Comparison of ENCODE assay signal across 12 cellular contexts in the genomic region with DNA sequence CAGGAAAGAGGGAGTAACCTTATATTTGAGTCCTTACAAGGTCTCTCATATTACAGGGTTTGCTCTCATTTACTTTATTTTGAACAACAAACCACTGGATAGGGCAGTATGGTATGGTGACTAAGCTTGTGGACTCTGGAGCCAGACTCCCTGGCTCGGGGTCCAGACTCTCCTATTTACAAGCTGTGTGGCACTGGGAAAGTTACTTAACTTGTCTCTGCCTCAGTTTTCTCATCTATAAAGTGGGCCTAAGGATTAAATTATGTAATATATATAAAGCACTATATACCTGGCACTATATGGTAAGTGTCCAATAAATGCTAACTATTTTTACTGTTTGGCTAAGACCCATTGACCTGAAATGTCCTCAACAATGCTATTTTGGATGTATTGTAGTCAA. TPM values are rescaled to one million over a fixed set of nuclear protein-coding genes. Genes with fewer than 3 reads are reported as not detected.
A peak's percentile ranks its signal among the peaks of the same experiment; 100 is the strongest.
DNase-seq lines count a peak whose midpoint lies in the region; FAIRE-seq and TF ChIP-seq lines count a peak whose summit lies in the region.
"Had no signal": no experiment of that assay in that cellular context is flagged by ENCODE, and none has a peak within 500 bp of the region (broad histone marks: within the 10 kb centered on the region; RNA-seq: fewer than 3 reads in every experiment).

No MANE protein-coding gene starts in this region.

- peaks cover 0 to 3% of the 10 kb centered on the region in 2 experiments for H4K20me1 ChIP-seq in H1 (replicated peaks in 1 of 2; ENCODE audit: control insufficient read depth in 1 of 2, insufficient read depth in 2 of 2, low read length in 2 of 2)

- H3K79me1 ChIP-seq in H1 (ENCODE audit: low read depth, low read length), result no peaks in the 10 kb centered on the region

- no peak overlapping the region for H4K5ac ChIP-seq in H1 (ENCODE audit: insufficient read length, low read depth, low read length)

- no peak overlapping the region for H2BK20ac ChIP-seq in H1 (ENCODE audit: low read length)

- no peak overlapping the region for H3K9ac ChIP-seq in H1 (replicated peaks in 1 of 4; ENCODE audit: extremely low read depth in 1 of 4, low read depth in 3 of 4, low read length in 3 of 4)

- POLR2A ChIA-PET in H1 (lab: Charles Lee; ENCODE audit: partially characterized antibody), result interaction anchor here (1.2 to 1.4 kb wide), 3 partner anchors 11 to 37 kb away, joined by 3 read pairs; no protein-coding TSS in a partner anchor

- H3K56ac ChIP-seq in H1 (replicated peaks; ENCODE audit: insufficient read length, low read depth, low read length), result no peak overlapping the region

- TF ChIP-seq CTCF in H1 (IDR thresholded peaks at IDR 0.05; ENCODE audit: control extremely low read depth in 1 of 3, insufficient read depth in 1 of 3, low read depth in 1 of 3, low read length in 3 of 3), result no peak
- no peak for TF ChIP-seq CTCF in sigmoid colon (IDR thresholded peaks at IDR 0.05)

- H2BK120ac ChIP-seq in H1 (replicated peaks; ENCODE audit: low read depth, low read length), result no peak overlapping the region

- no peak for TF ChIP-seq RAD21 in H1 (IDR thresholded peaks at IDR 0.05 in 1 of 2, conservative IDR thresholded peaks at IDR 0.05 in 1 of 2; ENCODE audit: low read depth in 2 of 2, low read length in 2 of 2)

- DNase-seq in LHCN-M2 (ENCODE audit: low read depth) (peak; percentile 46), H1 (ENCODE audit: low read depth in 1 of 2, low spot score in 2 of 2) (no peak), sigmoid colon (no peak), NCI-H345 (lab: John Stamatoyannopoulos, UW) (no peak), OCI-M2 (lab: John Stamatoyannopoulos, UW; ENCODE audit: unreplicated experiment) (no peak)
- DNase-seq: activated T-cell treated with anti-CD3 and anti-CD28 coated beads for 4 hours, aorta, lower lobe of right lung, NCI-H1417 treated with DMSO at 0.1 percent for 48 hours, NCI-H510A had no signal

- no peak overlapping the region for H3K23ac ChIP-seq in H1 (ENCODE audit: insufficient read length)

- H2BK5ac ChIP-seq in H1 (ENCODE audit: low read depth, low read length), result no peak overlapping the region

- H2BK15ac ChIP-seq in H1 (ENCODE audit: low read length), result no peak overlapping the region

- H4K91ac ChIP-seq in H1 (replicated peaks; ENCODE audit: insufficient read length, low read length), result no peak overlapping the region

- H3K4me1 ChIP-seq in H1 (replicated peaks in 1 of 4; ENCODE audit: control insufficient read depth in 3 of 4, insufficient read depth in 4 of 4, low read length in 3 of 4) (peaks cover 0 to 7% (median 6%) of the 10 kb centered on the region in 4 experiments; a peak in 4 of 7 replicates), sigmoid colon (peaks cover 0 to 34% (median 23%) of the 10 kb centered on the region in 4 donors)

- H3K36me3 ChIP-seq in H1 (ENCODE audit: control insufficient read depth in 2 of 4, insufficient read depth in 4 of 4, low read length in 3 of 4) (no peaks in the 10 kb centered on the region), sigmoid colon (no peaks in the 10 kb centered on the region)
- H3K36me3 ChIP-seq: lower lobe of right lung had no signal

- FAIRE-seq in H1 (lab: Jason Lieb, UNC), result no peak
- FAIRE-seq: GM19239 had no signal

- H3K4me2 ChIP-seq in H1 (ENCODE audit: insufficient read depth in 1 of 2, low read depth in 2 of 2, low read length in 2 of 2), result peak overlapping the region in 1 of 2 experiments; percentile 92; a peak in 2 of 4 replicates

- intact Hi-C loops in sigmoid colon (cut with DNase I), result no loop called here

- no peak overlapping the region for H4K8ac ChIP-seq in H1 (ENCODE audit: extremely low read depth, insufficient read depth, low read length)

- H3K27ac ChIP-seq in H1 (ENCODE audit: low read depth, low read length) (no peak overlapping the region), sigmoid colon (peak overlapping the region in 3 of 4 donors; percentile 81 to 91 (median 88))
- H3K27ac ChIP-seq: lower lobe of right lung had no signal

- TF ChIP-seq POLR2A in H1 (IDR thresholded peaks at IDR 0.05; ENCODE audit: control extremely low read depth in 1 of 2, low read depth in 2 of 2, low read length in 2 of 2) (no peak), sigmoid colon (IDR thresholded peaks at IDR 0.05) (no peak)

- H3K9me3 ChIP-seq in H1 (ENCODE audit: insufficient read depth in 2 of 2, low read depth in 1 of 2, low read length in 1 of 2), result no peaks in the 10 kb centered on the region
- no peaks in the 10 kb centered on the region for H3K9me3 ChIP-seq in sigmoid colon
- H3K9me3 ChIP-seq: lower lobe of right lung had no signal

- 65% methylated on average over 1 of the region's 1 CpG; no CpG with 5 or more reads in 1 of the 2 experiments for WGBS in H1 (ENCODE audit: extremely low coverage in 1 of 2, insufficient coverage in 1 of 2, insufficient read length in 1 of 2, insufficient replicate concordance in 2 of 2, low coverage in 1 of 2, low lambda C conversion rate in 2 of 2, missing lambda C conversion rate in 1 of 2), 2 experiments
- WGBS in sigmoid colon, 2 donors, result 20 to 70% methylated on average over 1 of the region's 1 CpG

- H3K27me3 ChIP-seq in H1 (replicated peaks in 1 of 4; ENCODE audit: control insufficient read depth in 3 of 4, extremely low read depth in 1 of 4, insufficient read depth in 3 of 4, low read length in 3 of 4) (peaks cover 1 to 36% (median 32%) of the 10 kb centered on the region in 4 experiments), sigmoid colon (no peaks in the 10 kb centered on the region)

- no peak overlapping the region for H2AFZ ChIP-seq in H1 (ENCODE audit: low read length)

- TF ChIP-seq EP300 in H1 (IDR thresholded peaks at IDR 0.05; ENCODE audit: borderline replicate concordance in 1 of 2, low read depth in 2 of 2, low read length in 2 of 2) (no peak), sigmoid colon (IDR thresholded peaks at IDR 0.05) (no peak)

- peak overlapping the region in 1 of 4 experiments; percentile 91; a peak in 1 of 8 replicates for H3K4me3 ChIP-seq in H1 (ENCODE audit: extremely low read depth in 1 of 4, insufficient read depth in 2 of 4, low read depth in 3 of 4, low read length in 4 of 4)
- no peak overlapping the region for H3K4me3 ChIP-seq in sigmoid colon
- H3K4me3 ChIP-seq: lower lobe of right lung, skin epidermis had no signal

- H3K4ac ChIP-seq in H1 (replicated peaks; ENCODE audit: insufficient read length, low read depth, low read length), result no peak overlapping the region

- CTCF ChIA-PET in H1 (lab: Charles Lee; ENCODE audit: partially characterized antibody), result interaction anchor here (0.7 to 4.9 kb wide), 12 partner anchors 9 to 294 kb away, joined by 3 to 36 read pairs (median 4); a partner anchor contains a TSS

- no peak overlapping the region for H2AK5ac ChIP-seq in H1 (ENCODE audit: low read depth, low read length)

- no peak overlapping the region for H2BK12ac ChIP-seq in H1 (ENCODE audit: low read depth, low read length)

- no peak overlapping the region for H3K18ac ChIP-seq in H1 (ENCODE audit: extremely low read depth, low read length)

- peaks cover 9% of the 10 kb centered on the region for H3K23me2 ChIP-seq in H1 (ENCODE audit: low read depth, low read length)

- H3K14ac ChIP-seq in H1 (ENCODE audit: insufficient read length), result no peak overlapping the region

- no peaks in the 10 kb centered on the region for H3K79me2 ChIP-seq in H1 (ENCODE audit: control insufficient read depth in 1 of 2, insufficient read depth in 2 of 2, low read length in 2 of 2)

RNA-seq across cellular contexts. Expression of a gene that starts 1.7 kb away (rescaled TPM):
- total RNA-seq in LHCN-M2 (2014; rRNA removed), result 2.4 and 2.6 TPM in 2 replicates
- 0.56 TPM for polyA plus RNA-seq in LHCN-M2 (2012)
- total RNA-seq in H1 (2021; fragmentation: NEBNext Ultra II Directional; extraction: Animal tissue kit (Norgen Biotek cat#: 25700)), result 10.5 and 11.3 TPM in 2 replicates
- 8.2 and 8.9 TPM in 2 replicates for polyA plus RNA-seq in H1 (2011; rRNA removed)
- polyA plus RNA-seq in H1 (2011; cell fraction: cytosol; rRNA removed), result 3.2 TPM
- polyA plus RNA-seq in H1 (2011; cell fraction: nucleus; rRNA removed), result 15.6 TPM
- polyA plus RNA-seq in H1 (2012, experiment 1 of 2), result 3.9 to 8.0 TPM (median 7.0 TPM) in 4 replicates
- 5.8 TPM for polyA plus RNA-seq in H1 (2012, experiment 2 of 2)
- polyA plus RNA-seq in H1 (2013, experiment 1 of 2), result 7.3 TPM
- polyA plus RNA-seq in H1 (2013, experiment 2 of 2), result 5.6 TPM
- polyA minus RNA-seq in H1 (2011; rRNA and poly(A)+ RNA removed), result 16.6 and 19.1 TPM in 2 replicates
- 9.2 TPM for polyA minus RNA-seq in H1 (2011; cell fraction: cytosol; rRNA and poly(A)+ RNA removed)
- polyA minus RNA-seq in H1 (2011; cell fraction: nucleus; rRNA and poly(A)+ RNA removed), result 13.0 TPM
- total RNA-seq in sigmoid colon, result 10 to 100 TPM; 21.7 to 57.1 (median 32.2) TPM
- polyA plus RNA-seq in sigmoid colon, result 1 to 10 TPM in 1 of 3 donors, under 1 TPM in 2; under 0.01 to 6.3 (median 0.46) TPM

RNA-seq across cellular contexts. Expression of a gene that starts 25.8 kb away (rescaled TPM):
- total RNA-seq in LHCN-M2 (2014; rRNA removed) (98.6 and 427 TPM in 2 replicates), sigmoid colon (10 to 100 TPM; 18.3 to 97.5 (median 20.1) TPM)
- 145 TPM for polyA plus RNA-seq in LHCN-M2 (2012)
- 70.5 and 71.7 TPM in 2 replicates for total RNA-seq in H1 (2021; fragmentation: NEBNext Ultra II Directional; extraction: Animal tissue kit (Norgen Biotek cat#: 25700))
- polyA plus RNA-seq in H1 (2011; rRNA removed) (44.5 and 55.7 TPM in 2 replicates), sigmoid colon (10 to 100 TPM; 23.4 to 51.1 (median 28.9) TPM)
- 59.3 TPM for polyA plus RNA-seq in H1 (2011; cell fraction: cytosol; rRNA removed)
- polyA plus RNA-seq in H1 (2011; cell fraction: nucleus; rRNA removed), result 57.0 TPM
- polyA plus RNA-seq in H1 (2012, experiment 1 of 2), result 57.2 to 113 TPM (median 73.5 TPM) in 4 replicates
- 50.5 TPM for polyA plus RNA-seq in H1 (2012, experiment 2 of 2)
- 67.5 TPM for polyA plus RNA-seq in H1 (2013, experiment 1 of 2)
- polyA plus RNA-seq in H1 (2013, experiment 2 of 2), result 66.5 TPM
- 40.6 and 42.7 TPM in 2 replicates for polyA minus RNA-seq in H1 (2011; rRNA and poly(A)+ RNA removed)
- polyA minus RNA-seq in H1 (2011; cell fraction: cytosol; rRNA and poly(A)+ RNA removed), result 56.7 TPM
- 53.3 TPM for polyA minus RNA-seq in H1 (2011; cell fraction: nucleus; rRNA and poly(A)+ RNA removed)

RNA-seq across cellular contexts. Expression of a gene that starts 38.1 kb away (rescaled TPM):
- total RNA-seq in LHCN-M2 (2014; rRNA removed), result 22.1 and 36.1 TPM in 2 replicates
- 62.3 TPM for polyA plus RNA-seq in LHCN-M2 (2012)
- 34.9 and 36.1 TPM in 2 replicates for total RNA-seq in H1 (2021; fragmentation: NEBNext Ultra II Directional; extraction: Animal tissue kit (Norgen Biotek cat#: 25700))
- polyA plus RNA-seq in H1 (2011; rRNA removed), result 58.4 and 77.5 TPM in 2 replicates
- polyA plus RNA-seq in H1 (2011; cell fraction: cytosol; rRNA removed), result 38.3 TPM
- 70.7 TPM for polyA plus RNA-seq in H1 (2011; cell fraction: nucleus; rRNA removed)
- polyA plus RNA-seq in H1 (2012, experiment 1 of 2), result 36.5 to 45.0 TPM (median 42.0 TPM) in 4 replicates
- polyA plus RNA-seq in H1 (2012, experiment 2 of 2), result 33.6 TPM
- 95.4 TPM for polyA plus RNA-seq in H1 (2013, experiment 1 of 2)
- 91.6 TPM for polyA plus RNA-seq in H1 (2013, experiment 2 of 2)
- 51.8 and 55.5 TPM in 2 replicates for polyA minus RNA-seq in H1 (2011; rRNA and poly(A)+ RNA removed)
- 59.5 TPM for polyA minus RNA-seq in H1 (2011; cell fraction: cytosol; rRNA and poly(A)+ RNA removed)
- polyA minus RNA-seq in H1 (2011; cell fraction: nucleus; rRNA and poly(A)+ RNA removed), result 39.6 TPM
- total RNA-seq in sigmoid colon, result 10 to 100 TPM; 39.8 to 58.8 (median 45.9) TPM
- 10 to 100 TPM; 13.2 to 60.3 (median 55.5) TPM for polyA plus RNA-seq in sigmoid colon

RNA-seq across cellular contexts. Expression of a gene that starts 45.3 kb away (rescaled TPM):
- total RNA-seq in LHCN-M2 (2014; rRNA removed) (99.9 and 120 TPM in 2 replicates), sigmoid colon (10 to 100 TPM; 33.2 to 60.0 (median 49.0) TPM)
- polyA plus RNA-seq in LHCN-M2 (2012), result 450 TPM
- total RNA-seq in H1 (2021; fragmentation: NEBNext Ultra II Directional; extraction: Animal tissue kit (Norgen Biotek cat#: 25700)), result 128 and 153 TPM in 2 replicates
- polyA plus RNA-seq in H1 (2011; rRNA removed) (213 and 242 TPM in 2 replicates), sigmoid colon (100 to 1,000 TPM in 2 of 3 donors, 10 to 100 TPM in 1; 67.6 to 148 (median 129) TPM)
- polyA plus RNA-seq in H1 (2011; cell fraction: cytosol; rRNA removed), result 166 TPM
- 334 TPM for polyA plus RNA-seq in H1 (2011; cell fraction: nucleus; rRNA removed)
- polyA plus RNA-seq in H1 (2012, experiment 1 of 2), result 232 to 283 TPM (median 269 TPM) in 4 replicates
- polyA plus RNA-seq in H1 (2012, experiment 2 of 2), result 61.1 TPM
- polyA plus RNA-seq in H1 (2013, experiment 1 of 2), result 237 TPM
- polyA plus RNA-seq in H1 (2013, experiment 2 of 2), result 233 TPM
- 83.0 and 89.5 TPM in 2 replicates for polyA minus RNA-seq in H1 (2011; rRNA and poly(A)+ RNA removed)
- polyA minus RNA-seq in H1 (2011; cell fraction: cytosol; rRNA and poly(A)+ RNA removed), result 58.3 TPM
- 50.7 TPM for polyA minus RNA-seq in H1 (2011; cell fraction: nucleus; rRNA and poly(A)+ RNA removed)

RNA-seq across cellular contexts. Expression of a gene that starts 53.8 kb away (rescaled TPM):
- total RNA-seq in LHCN-M2 (2014; rRNA removed) (210 and 214 TPM in 2 replicates), sigmoid colon (100 to 1,000 TPM; 450 to 607 (median 548) TPM)
- polyA plus RNA-seq in LHCN-M2 (2012), result 328 TPM
- 91.4 and 103 TPM in 2 replicates for total RNA-seq in H1 (2021; fragmentation: NEBNext Ultra II Directional; extraction: Animal tissue kit (Norgen Biotek cat#: 25700))
- polyA plus RNA-seq in H1 (2011; rRNA removed) (117 and 132 TPM in 2 replicates), sigmoid colon (100 to 1,000 TPM in 2 of 3 donors, 10 to 100 TPM in 1; 93.7 to 117 (median 100) TPM)
- polyA plus RNA-seq in H1 (2011; cell fraction: cytosol; rRNA removed), result 123 TPM
- polyA plus RNA-seq in H1 (2011; cell fraction: nucleus; rRNA removed), result 135 TPM
- polyA plus RNA-seq in H1 (2012, experiment 1 of 2), result 95.0 to 112 TPM (median 104 TPM) in 4 replicates
- polyA plus RNA-seq in H1 (2012, experiment 2 of 2), result 121 TPM
- polyA plus RNA-seq in H1 (2013, experiment 1 of 2), result 98.3 TPM
- polyA plus RNA-seq in H1 (2013, experiment 2 of 2), result 97.4 TPM
- polyA minus RNA-seq in H1 (2011; rRNA and poly(A)+ RNA removed), result 132 and 144 TPM in 2 replicates
- 74.0 TPM for polyA minus RNA-seq in H1 (2011; cell fraction: cytosol; rRNA and poly(A)+ RNA removed)
- polyA minus RNA-seq in H1 (2011; cell fraction: nucleus; rRNA and poly(A)+ RNA removed), result 78.7 TPM
